Comparison of ENCODE assay signal across 2 cellular contexts in genomic region chr17:75808905-75809621, GRCh38.
A peak's percentile ranks its signal among the peaks of the same experiment; 100 is the strongest.
TF ChIP-seq lines count a peak whose summit lies in the region.

No MANE protein-coding gene starts in this region.

TF ChIP-seq in liver, 16 proteins besides CTCF, POLR2A, EP300 and RAD21:
- TF ChIP-seq HNF4A (conservative IDR thresholded peaks at IDR 0.05) (peak in 1 of 2 donors; percentile 51), MAX (IDR thresholded peaks at IDR 0.05) (no peak), EGR1 (IDR thresholded peaks at IDR 0.05; ENCODE audit: low read depth in 2 of 2) (no peak), FOXA2 (IDR thresholded peaks at IDR 0.05) (peak; percentile 52), GABPA (IDR thresholded peaks at IDR 0.05 in 1 of 2, conservative IDR thresholded peaks at IDR 0.05 in 1 of 2) (no peak)

TF ChIP-seq in HepG2, 621 proteins besides CTCF, POLR2A, EP300 and RAD21:
- TF ChIP-seq, protein P1, sequence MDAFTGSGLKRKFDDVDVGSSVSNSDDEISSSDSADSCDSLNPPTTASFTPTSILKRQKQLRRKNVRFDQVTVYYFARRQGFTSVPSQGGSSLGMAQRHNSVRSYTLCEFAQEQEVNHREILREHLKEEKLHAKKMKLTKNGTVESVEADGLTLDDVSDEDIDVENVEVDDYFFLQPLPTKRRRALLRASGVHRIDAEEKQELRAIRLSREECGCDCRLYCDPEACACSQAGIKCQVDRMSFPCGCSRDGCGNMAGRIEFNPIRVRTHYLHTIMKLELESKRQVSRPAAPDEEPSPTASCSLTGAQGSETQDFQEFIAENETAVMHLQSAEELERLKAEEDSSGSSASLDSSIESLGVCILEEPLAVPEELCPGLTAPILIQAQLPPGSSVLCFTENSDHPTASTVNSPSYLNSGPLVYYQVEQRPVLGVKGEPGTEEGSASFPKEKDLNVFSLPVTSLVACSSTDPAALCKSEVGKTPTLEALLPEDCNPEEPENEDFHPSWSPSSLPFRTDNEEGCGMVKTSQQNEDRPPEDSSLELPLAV (CRISPR knock-in tag; conservative IDR thresholded peaks at IDR 0.05; ENCODE audit: low read depth) = no peak
- no peak for TF ChIP-seq SMYD3 (CRISPR knock-in tag; IDR thresholded peaks at IDR 0.05)
- no peak for TF ChIP-seq HES4 (CRISPR knock-in tag; IDR thresholded peaks at IDR 0.05; ENCODE audit: borderline replicate concordance)
- no peak for TF ChIP-seq KMT2A (CRISPR knock-in tag; IDR thresholded peaks at IDR 0.05)
- TF ChIP-seq, protein P2, sequence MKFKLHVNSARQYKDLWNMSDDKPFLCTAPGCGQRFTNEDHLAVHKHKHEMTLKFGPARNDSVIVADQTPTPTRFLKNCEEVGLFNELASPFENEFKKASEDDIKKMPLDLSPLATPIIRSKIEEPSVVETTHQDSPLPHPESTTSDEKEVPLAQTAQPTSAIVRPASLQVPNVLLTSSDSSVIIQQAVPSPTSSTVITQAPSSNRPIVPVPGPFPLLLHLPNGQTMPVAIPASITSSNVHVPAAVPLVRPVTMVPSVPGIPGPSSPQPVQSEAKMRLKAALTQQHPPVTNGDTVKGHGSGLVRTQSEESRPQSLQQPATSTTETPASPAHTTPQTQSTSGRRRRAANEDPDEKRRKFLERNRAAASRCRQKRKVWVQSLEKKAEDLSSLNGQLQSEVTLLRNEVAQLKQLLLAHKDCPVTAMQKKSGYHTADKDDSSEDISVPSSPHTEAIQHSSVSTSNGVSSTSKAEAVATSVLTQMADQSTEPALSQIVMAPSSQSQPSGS (CRISPR knock-in tag; IDR thresholded peaks at IDR 0.05) = no peak
- TF ChIP-seq KDM2A (CRISPR knock-in tag; IDR thresholded peaks at IDR 0.05; ENCODE audit: borderline replicate concordance, low read depth) = no peak
- TF ChIP-seq SMAD9 (CRISPR knock-in tag; IDR thresholded peaks at IDR 0.05) = no peak
- TF ChIP-seq ZNF713 (CRISPR knock-in tag; IDR thresholded peaks at IDR 0.05) = no peak
- TF ChIP-seq, protein P3, sequence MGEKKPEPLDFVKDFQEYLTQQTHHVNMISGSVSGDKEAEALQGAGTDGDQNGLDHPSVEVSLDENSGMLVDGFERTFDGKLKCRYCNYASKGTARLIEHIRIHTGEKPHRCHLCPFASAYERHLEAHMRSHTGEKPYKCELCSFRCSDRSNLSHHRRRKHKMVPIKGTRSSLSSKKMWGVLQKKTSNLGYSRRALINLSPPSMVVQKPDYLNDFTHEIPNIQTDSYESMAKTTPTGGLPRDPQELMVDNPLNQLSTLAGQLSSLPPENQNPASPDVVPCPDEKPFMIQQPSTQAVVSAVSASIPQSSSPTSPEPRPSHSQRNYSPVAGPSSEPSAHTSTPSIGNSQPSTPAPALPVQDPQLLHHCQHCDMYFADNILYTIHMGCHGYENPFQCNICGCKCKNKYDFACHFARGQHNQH (CRISPR knock-in tag; IDR thresholded peaks at IDR 0.05) = no peak
- TF ChIP-seq ZNF646 (CRISPR knock-in tag; IDR thresholded peaks at IDR 0.05) = no peak
- no peak for TF ChIP-seq ZFP37 (CRISPR knock-in tag; IDR thresholded peaks at IDR 0.05; ENCODE audit: borderline replicate concordance)
- TF ChIP-seq GPN1 (CRISPR knock-in tag; IDR thresholded peaks at IDR 0.05; ENCODE audit: borderline replicate concordance) = no peak
- no peak for TF ChIP-seq ZNF629 (CRISPR knock-in tag; conservative IDR thresholded peaks at IDR 0.05)
- no peak for TF ChIP-seq ZKSCAN8 (CRISPR knock-in tag; IDR thresholded peaks at IDR 0.05; ENCODE audit: borderline replicate concordance)
- no peak for TF ChIP-seq YY1 (IDR thresholded peaks at IDR 0.05; ENCODE audit: insufficient read depth, insufficient replicate concordance, low read depth, low read length)
- TF ChIP-seq ZNF768 (CRISPR knock-in tag; IDR thresholded peaks at IDR 0.05) = no peak
